ENCODE assay signal across 1 cellular context in the genomic region with DNA sequence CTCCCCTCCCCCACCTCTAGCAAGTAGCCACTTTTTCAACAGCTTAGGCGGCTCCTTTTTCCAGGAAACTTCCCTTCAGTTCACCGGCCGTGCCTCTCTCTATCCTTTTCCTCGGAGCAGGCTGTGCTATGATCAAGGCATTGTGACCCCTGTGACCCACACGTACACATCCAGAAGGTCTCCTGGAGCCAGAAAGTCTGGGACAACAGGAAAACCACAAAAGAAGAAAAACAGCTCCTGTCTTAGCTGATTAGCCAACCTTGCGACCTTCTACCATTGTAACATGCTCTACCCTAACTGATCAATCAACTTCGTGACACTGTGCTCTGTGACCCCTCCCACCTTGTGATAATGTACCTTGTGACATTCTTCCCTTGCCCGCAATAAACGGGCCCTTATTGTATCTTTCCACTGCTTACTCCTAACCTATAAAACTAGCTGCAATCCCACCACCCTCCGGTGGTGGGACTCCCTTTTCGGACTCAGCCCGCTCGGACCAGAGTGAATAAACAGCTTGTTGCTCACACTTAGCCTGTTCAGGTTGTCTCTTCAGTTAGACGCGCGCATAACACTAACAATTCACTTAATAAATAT.
A peak's percentile ranks its signal among the peaks of the same experiment; 100 is the strongest.
TF ChIP-seq lines count a peak whose summit lies in the region.

No MANE protein-coding gene starts in this region.

TF ChIP-seq in HepG2, 621 proteins besides CTCF, POLR2A, EP300 and RAD21 (continued from another document and continues in another):
- TF ChIP-seq, protein P1, sequence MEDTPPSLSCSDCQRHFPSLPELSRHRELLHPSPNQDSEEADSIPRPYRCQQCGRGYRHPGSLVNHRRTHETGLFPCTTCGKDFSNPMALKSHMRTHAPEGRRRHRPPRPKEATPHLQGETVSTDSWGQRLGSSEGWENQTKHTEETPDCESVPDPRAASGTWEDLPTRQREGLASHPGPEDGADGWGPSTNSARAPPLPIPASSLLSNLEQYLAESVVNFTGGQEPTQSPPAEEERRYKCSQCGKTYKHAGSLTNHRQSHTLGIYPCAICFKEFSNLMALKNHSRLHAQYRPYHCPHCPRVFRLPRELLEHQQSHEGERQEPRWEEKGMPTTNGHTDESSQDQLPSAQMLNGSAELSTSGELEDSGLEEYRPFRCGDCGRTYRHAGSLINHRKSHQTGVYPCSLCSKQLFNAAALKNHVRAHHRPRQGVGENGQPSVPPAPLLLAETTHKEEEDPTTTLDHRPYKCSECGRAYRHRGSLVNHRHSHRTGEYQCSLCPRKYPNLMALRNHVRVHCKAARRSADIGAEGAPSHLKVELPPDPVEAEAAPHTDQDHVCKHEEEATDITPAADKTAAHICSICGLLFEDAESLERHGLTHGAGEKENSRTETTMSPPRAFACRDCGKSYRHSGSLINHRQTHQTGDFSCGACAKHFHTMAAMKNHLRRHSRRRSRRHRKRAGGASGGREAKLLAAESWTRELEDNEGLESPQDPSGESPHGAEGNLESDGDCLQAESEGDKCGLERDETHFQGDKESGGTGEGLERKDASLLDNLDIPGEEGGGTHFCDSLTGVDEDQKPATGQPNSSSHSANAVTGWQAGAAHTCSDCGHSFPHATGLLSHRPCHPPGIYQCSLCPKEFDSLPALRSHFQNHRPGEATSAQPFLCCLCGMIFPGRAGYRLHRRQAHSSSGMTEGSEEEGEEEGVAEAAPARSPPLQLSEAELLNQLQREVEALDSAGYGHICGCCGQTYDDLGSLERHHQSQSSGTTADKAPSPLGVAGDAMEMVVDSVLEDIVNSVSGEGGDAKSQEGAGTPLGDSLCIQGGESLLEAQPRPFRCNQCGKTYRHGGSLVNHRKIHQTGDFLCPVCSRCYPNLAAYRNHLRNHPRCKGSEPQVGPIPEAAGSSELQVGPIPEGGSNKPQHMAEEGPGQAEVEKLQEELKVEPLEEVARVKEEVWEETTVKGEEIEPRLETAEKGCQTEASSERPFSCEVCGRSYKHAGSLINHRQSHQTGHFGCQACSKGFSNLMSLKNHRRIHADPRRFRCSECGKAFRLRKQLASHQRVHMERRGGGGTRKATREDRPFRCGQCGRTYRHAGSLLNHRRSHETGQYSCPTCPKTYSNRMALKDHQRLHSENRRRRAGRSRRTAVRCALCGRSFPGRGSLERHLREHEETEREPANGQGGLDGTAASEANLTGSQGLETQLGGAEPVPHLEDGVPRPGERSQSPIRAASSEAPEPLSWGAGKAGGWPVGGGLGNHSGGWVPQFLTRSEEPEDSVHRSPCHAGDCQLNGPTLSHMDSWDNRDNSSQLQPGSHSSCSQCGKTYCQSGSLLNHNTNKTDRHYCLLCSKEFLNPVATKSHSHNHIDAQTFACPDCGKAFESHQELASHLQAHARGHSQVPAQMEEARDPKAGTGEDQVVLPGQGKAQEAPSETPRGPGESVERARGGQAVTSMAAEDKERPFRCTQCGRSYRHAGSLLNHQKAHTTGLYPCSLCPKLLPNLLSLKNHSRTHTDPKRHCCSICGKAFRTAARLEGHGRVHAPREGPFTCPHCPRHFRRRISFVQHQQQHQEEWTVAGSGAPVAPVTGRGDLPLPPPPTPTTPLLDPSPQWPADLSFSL (CRISPR knock-in tag; IDR thresholded peaks at IDR 0.05) = no peak
- peak; percentile 39; the same call in 1 of the 2 replicates for TF ChIP-seq GATAD1 (CRISPR knock-in tag; IDR thresholded peaks at IDR 0.05)
- TF ChIP-seq, protein P2, sequence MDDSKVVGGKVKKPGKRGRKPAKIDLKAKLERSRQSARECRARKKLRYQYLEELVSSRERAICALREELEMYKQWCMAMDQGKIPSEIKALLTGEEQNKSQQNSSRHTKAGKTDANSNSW (CRISPR knock-in tag; IDR thresholded peaks at IDR 0.05; ENCODE audit: borderline replicate concordance) = no peak
- TF ChIP-seq TARDBP (CRISPR knock-in tag; IDR thresholded peaks at IDR 0.05) = 0 out of 2 replicates have a peak, but pooled peaks have one; percentile 64
- TF ChIP-seq, protein P3, sequence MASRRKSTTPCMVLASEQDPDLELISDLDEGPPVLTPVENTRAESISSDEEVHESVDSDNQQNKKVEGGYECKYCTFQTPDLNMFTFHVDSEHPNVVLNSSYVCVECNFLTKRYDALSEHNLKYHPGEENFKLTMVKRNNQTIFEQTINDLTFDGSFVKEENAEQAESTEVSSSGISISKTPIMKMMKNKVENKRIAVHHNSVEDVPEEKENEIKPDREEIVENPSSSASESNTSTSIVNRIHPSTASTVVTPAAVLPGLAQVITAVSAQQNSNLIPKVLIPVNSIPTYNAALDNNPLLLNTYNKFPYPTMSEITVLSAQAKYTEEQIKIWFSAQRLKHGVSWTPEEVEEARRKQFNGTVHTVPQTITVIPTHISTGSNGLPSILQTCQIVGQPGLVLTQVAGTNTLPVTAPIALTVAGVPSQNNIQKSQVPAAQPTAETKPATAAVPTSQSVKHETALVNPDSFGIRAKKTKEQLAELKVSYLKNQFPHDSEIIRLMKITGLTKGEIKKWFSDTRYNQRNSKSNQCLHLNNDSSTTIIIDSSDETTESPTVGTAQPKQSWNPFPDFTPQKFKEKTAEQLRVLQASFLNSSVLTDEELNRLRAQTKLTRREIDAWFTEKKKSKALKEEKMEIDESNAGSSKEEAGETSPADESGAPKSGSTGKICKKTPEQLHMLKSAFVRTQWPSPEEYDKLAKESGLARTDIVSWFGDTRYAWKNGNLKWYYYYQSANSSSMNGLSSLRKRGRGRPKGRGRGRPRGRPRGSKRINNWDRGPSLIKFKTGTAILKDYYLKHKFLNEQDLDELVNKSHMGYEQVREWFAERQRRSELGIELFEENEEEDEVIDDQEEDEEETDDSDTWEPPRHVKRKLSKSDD (CRISPR knock-in tag; IDR thresholded peaks at IDR 0.05; ENCODE audit: low read depth) = 0 out of 2 replicates have a peak, but pooled peaks have one; percentile 28
- TF ChIP-seq, protein P4, sequence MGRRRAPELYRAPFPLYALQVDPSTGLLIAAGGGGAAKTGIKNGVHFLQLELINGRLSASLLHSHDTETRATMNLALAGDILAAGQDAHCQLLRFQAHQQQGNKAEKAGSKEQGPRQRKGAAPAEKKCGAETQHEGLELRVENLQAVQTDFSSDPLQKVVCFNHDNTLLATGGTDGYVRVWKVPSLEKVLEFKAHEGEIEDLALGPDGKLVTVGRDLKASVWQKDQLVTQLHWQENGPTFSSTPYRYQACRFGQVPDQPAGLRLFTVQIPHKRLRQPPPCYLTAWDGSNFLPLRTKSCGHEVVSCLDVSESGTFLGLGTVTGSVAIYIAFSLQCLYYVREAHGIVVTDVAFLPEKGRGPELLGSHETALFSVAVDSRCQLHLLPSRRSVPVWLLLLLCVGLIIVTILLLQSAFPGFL (CRISPR knock-in tag; IDR thresholded peaks at IDR 0.05) = no peak
- no peak for TF ChIP-seq NAIF1 (CRISPR knock-in tag; IDR thresholded peaks at IDR 0.05; ENCODE audit: borderline replicate concordance)
- no peak for TF ChIP-seq KAT2B (IDR thresholded peaks at IDR 0.05; ENCODE audit: borderline replicate concordance, low read depth, low read length)
- no peak for TF ChIP-seq ZNF282 (IDR thresholded peaks at IDR 0.05; ENCODE audit: partially characterized antibody)
- TF ChIP-seq ZNF451 (CRISPR knock-in tag; IDR thresholded peaks at IDR 0.05) = no peak
- TF ChIP-seq NBN (conservative IDR thresholded peaks at IDR 0.05) = no peak
- 0 out of 4 replicates have a peak, but pooled peaks of 1 of the 2 experiments have one; percentile 17 for TF ChIP-seq KLF16 (CRISPR knock-in tag; IDR thresholded peaks at IDR 0.05)
- no peak for TF ChIP-seq ARHGAP35 (CRISPR knock-in tag; IDR thresholded peaks at IDR 0.05; ENCODE audit: borderline replicate concordance)
- no peak for TF ChIP-seq XBP1 (CRISPR knock-in tag; IDR thresholded peaks at IDR 0.05)
- no peak for TF ChIP-seq KLF13 (CRISPR knock-in tag; IDR thresholded peaks at IDR 0.05)
- no peak for TF ChIP-seq NFE2 (CRISPR knock-in tag; IDR thresholded peaks at IDR 0.05)
- no peak for TF ChIP-seq ZNF776 (CRISPR knock-in tag; IDR thresholded peaks at IDR 0.05)
- peak; percentile 43 for TF ChIP-seq SKI (IDR thresholded peaks at IDR 0.05; ENCODE audit: partially characterized antibody)
- TF ChIP-seq ZNF44 (CRISPR knock-in tag; IDR thresholded peaks at IDR 0.05) = no peak
- TF ChIP-seq, protein P5, sequence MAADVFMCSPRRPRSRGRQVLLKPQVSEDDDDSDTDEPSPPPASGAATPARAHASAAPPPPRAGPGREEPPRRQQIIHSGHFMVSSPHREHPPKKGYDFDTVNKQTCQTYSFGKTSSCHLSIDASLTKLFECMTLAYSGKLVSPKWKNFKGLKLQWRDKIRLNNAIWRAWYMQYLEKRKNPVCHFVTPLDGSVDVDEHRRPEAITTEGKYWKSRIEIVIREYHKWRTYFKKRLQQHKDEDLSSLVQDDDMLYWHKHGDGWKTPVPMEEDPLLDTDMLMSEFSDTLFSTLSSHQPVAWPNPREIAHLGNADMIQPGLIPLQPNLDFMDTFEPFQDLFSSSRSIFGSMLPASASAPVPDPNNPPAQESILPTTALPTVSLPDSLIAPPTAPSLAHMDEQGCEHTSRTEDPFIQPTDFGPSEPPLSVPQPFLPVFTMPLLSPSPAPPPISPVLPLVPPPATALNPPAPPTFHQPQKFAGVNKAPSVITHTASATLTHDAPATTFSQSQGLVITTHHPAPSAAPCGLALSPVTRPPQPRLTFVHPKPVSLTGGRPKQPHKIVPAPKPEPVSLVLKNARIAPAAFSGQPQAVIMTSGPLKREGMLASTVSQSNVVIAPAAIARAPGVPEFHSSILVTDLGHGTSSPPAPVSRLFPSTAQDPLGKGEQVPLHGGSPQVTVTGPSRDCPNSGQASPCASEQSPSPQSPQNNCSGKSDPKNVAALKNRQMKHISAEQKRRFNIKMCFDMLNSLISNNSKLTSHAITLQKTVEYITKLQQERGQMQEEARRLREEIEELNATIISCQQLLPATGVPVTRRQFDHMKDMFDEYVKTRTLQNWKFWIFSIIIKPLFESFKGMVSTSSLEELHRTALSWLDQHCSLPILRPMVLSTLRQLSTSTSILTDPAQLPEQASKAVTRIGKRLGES (CRISPR knock-in tag; IDR thresholded peaks at IDR 0.05; ENCODE audit: borderline replicate concordance) = no peak
- TF ChIP-seq LCORL (IDR thresholded peaks at IDR 0.05) = no peak
- peak; percentile 39; the same call in 1 of the 2 replicates for TF ChIP-seq LCORL (CRISPR knock-in tag; IDR thresholded peaks at IDR 0.05)
- TF ChIP-seq, protein P6, sequence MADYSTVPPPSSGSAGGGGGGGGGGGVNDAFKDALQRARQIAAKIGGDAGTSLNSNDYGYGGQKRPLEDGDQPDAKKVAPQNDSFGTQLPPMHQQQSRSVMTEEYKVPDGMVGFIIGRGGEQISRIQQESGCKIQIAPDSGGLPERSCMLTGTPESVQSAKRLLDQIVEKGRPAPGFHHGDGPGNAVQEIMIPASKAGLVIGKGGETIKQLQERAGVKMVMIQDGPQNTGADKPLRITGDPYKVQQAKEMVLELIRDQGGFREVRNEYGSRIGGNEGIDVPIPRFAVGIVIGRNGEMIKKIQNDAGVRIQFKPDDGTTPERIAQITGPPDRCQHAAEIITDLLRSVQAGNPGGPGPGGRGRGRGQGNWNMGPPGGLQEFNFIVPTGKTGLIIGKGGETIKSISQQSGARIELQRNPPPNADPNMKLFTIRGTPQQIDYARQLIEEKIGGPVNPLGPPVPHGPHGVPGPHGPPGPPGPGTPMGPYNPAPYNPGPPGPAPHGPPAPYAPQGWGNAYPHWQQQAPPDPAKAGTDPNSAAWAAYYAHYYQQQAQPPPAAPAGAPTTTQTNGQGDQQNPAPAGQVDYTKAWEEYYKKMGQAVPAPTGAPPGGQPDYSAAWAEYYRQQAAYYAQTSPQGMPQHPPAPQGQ (CRISPR knock-in tag; IDR thresholded peaks at IDR 0.05; ENCODE audit: borderline replicate concordance) = no peak
- TF ChIP-seq MEF2D (CRISPR knock-in tag; IDR thresholded peaks at IDR 0.05) = peak; percentile 62; the same call in 1 of the 2 replicates
- peak; percentile 58 for TF ChIP-seq FOSL2 (CRISPR knock-in tag; IDR thresholded peaks at IDR 0.05)
- TF ChIP-seq, protein P7, sequence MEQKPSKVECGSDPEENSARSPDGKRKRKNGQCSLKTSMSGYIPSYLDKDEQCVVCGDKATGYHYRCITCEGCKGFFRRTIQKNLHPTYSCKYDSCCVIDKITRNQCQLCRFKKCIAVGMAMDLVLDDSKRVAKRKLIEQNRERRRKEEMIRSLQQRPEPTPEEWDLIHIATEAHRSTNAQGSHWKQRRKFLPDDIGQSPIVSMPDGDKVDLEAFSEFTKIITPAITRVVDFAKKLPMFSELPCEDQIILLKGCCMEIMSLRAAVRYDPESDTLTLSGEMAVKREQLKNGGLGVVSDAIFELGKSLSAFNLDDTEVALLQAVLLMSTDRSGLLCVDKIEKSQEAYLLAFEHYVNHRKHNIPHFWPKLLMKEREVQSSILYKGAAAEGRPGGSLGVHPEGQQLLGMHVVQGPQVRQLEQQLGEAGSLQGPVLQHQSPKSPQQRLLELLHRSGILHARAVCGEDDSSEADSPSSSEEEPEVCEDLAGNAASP (CRISPR knock-in tag; IDR thresholded peaks at IDR 0.05; ENCODE audit: borderline replicate concordance) = 0 out of 2 replicates have a peak, but pooled peaks have one; percentile 6
- TF ChIP-seq, protein P8, sequence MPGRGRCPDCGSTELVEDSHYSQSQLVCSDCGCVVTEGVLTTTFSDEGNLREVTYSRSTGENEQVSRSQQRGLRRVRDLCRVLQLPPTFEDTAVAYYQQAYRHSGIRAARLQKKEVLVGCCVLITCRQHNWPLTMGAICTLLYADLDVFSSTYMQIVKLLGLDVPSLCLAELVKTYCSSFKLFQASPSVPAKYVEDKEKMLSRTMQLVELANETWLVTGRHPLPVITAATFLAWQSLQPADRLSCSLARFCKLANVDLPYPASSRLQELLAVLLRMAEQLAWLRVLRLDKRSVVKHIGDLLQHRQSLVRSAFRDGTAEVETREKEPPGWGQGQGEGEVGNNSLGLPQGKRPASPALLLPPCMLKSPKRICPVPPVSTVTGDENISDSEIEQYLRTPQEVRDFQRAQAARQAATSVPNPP (CRISPR knock-in tag; IDR thresholded peaks at IDR 0.05) = no peak
- TF ChIP-seq ETV6 (CRISPR knock-in tag; conservative IDR thresholded peaks at IDR 0.05) = peak; percentile 36; the same call in 1 of the 2 replicates
- peak; percentile 84 for TF ChIP-seq TCF7 (IDR thresholded peaks at IDR 0.05; ENCODE audit: low read depth)
- TF ChIP-seq ZNF777 (CRISPR knock-in tag; IDR thresholded peaks at IDR 0.05) = no peak
- TF ChIP-seq ZNF207 (IDR thresholded peaks at IDR 0.05; ENCODE audit: borderline replicate concordance) = no peak
- peak; percentile 24; the same call in 1 of the 2 replicates for TF ChIP-seq KDM6A (CRISPR knock-in tag; IDR thresholded peaks at IDR 0.05; ENCODE audit: low read depth)
- TF ChIP-seq BHLHE40 (IDR thresholded peaks at IDR 0.05; ENCODE audit: low read length) = no peak
- peak; percentile 77 for TF ChIP-seq ZNF350 (CRISPR knock-in tag; IDR thresholded peaks at IDR 0.05; ENCODE audit: borderline replicate concordance, low read depth)
- TF ChIP-seq ZNF180 (CRISPR knock-in tag; IDR thresholded peaks at IDR 0.05; ENCODE audit: borderline replicate concordance, low read depth) = no peak
- TF ChIP-seq, protein P9, sequence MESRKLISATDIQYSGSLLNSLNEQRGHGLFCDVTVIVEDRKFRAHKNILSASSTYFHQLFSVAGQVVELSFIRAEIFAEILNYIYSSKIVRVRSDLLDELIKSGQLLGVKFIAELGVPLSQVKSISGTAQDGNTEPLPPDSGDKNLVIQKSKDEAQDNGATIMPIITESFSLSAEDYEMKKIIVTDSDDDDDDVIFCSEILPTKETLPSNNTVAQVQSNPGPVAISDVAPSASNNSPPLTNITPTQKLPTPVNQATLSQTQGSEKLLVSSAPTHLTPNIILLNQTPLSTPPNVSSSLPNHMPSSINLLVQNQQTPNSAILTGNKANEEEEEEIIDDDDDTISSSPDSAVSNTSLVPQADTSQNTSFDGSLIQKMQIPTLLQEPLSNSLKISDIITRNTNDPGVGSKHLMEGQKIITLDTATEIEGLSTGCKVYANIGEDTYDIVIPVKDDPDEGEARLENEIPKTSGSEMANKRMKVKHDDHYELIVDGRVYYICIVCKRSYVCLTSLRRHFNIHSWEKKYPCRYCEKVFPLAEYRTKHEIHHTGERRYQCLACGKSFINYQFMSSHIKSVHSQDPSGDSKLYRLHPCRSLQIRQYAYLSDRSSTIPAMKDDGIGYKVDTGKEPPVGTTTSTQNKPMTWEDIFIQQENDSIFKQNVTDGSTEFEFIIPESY (CRISPR knock-in tag; IDR thresholded peaks at IDR 0.05) = 0 out of 2 replicates have a peak, but pooled peaks have one; percentile 6
- TF ChIP-seq ZNF879 (CRISPR knock-in tag; IDR thresholded peaks at IDR 0.05) = 0 out of 2 replicates have a peak, but pooled peaks have one; percentile 38
- TF ChIP-seq ZNF136 (CRISPR knock-in tag; IDR thresholded peaks at IDR 0.05; ENCODE audit: low read depth) = no peak
